In genomic region chr12:32754101-32754500, GRCh38 we compare ENCODE assay signal across 8 cellular contexts. TPM values are rescaled to one million over a fixed set of nuclear protein-coding genes. Genes with fewer than 3 reads are reported as not detected.
DNase-seq lines count a peak whose midpoint lies in the region; ATAC-seq, FAIRE-seq and TF ChIP-seq lines count a peak whose summit lies in the region.

No MANE protein-coding gene starts in this region.

- CTCF ChIA-PET in A549 (lab: Yijun Ruan, JAX), result interaction anchor here (0.6 to 4.8 kb wide), 10 partner anchors 9 to 1341 kb away, joined by 3 to 78 read pairs (median 8); partner anchors contain the start of genes ALG10 and FGD4
- CTCF ChIA-PET in HCT116 (lab: Charles Lee), result interaction anchor here (1.0 to 2.6 kb wide), 7 partner anchors 12 to 1268 kb away, joined by 3 to 44 read pairs (median 11); partner anchors contain the start of genes ALG10 and PKP2

- ATAC-seq in A549 (no peak), HCT116 (no peak), GM18517 (IDR thresholded peaks at IDR 0.05; ENCODE audit: unreplicated experiment) (no peak), HG02970 (IDR thresholded peaks at IDR 0.05; ENCODE audit: low FRiP score, unreplicated experiment) (no peak), HG02610 (IDR thresholded peaks at IDR 0.05; ENCODE audit: unreplicated experiment) (no peak), left colon (no peak)

- TF ChIP-seq CTCF in A549 (IDR thresholded peaks at IDR 0.05) (no peak), HCT116 (IDR thresholded peaks at IDR 0.05 in 2 of 3, conservative IDR thresholded peaks at IDR 0.05 in 1 of 3; ENCODE audit: borderline replicate concordance in 1 of 3, insufficient read depth in 1 of 3, low read depth in 2 of 3, low read length in 2 of 3) (no peak), kidney (IDR thresholded peaks at IDR 0.05; ENCODE audit: borderline replicate concordance, extremely low read depth, insufficient read depth) (no peak)

- peak overlapping the region; percentile 96 for H3K4me2 ChIP-seq in A549
- H3K4me2 ChIP-seq in HCT116 (ENCODE audit: low read length), result peak overlapping the region; percentile 86

- H3K4me1 ChIP-seq in A549 (peaks cover 13% of the 10 kb centered on the region), HCT116 (ENCODE audit: control insufficient read depth in 1 of 2, insufficient read depth in 2 of 2, low read length in 2 of 2) (peaks cover 6 to 15% of the 10 kb centered on the region in 2 experiments; a peak in 2 of 4 replicates), kidney (ENCODE audit: control insufficient read depth in 1 of 2, insufficient read depth in 1 of 2, low read depth in 1 of 2, low read length in 2 of 2) (peaks cover 11 to 13% of the 10 kb centered on the region in 2 donors)

- H3K36me3 ChIP-seq in HCT116 (ENCODE audit: control insufficient read depth in 1 of 2, insufficient read depth in 2 of 2, low read length in 2 of 2) (peaks cover 13 to 26% of the 10 kb centered on the region in 2 experiments), kidney (ENCODE audit: control insufficient read depth in 1 of 2, insufficient read depth in 2 of 2, low read length in 2 of 2) (peaks cover 8 to 17% of the 10 kb centered on the region in 2 donors)

- no peaks in the 10 kb centered on the region for H3K9me2 ChIP-seq in HCT116 (ENCODE audit: insufficient read depth)

- H3K4me3 ChIP-seq in A549 (peak overlapping the region; percentile 70), HCT116 (replicated peaks in 1 of 2; ENCODE audit: low read depth in 1 of 2, low read length in 2 of 2) (peak overlapping the region; percentile 98 to 99), kidney (ENCODE audit: low read length in 2 of 2) (peak overlapping the region; percentile 88 to 98)

- no peaks in the 10 kb centered on the region for H3K27me3 ChIP-seq in HCT116 (ENCODE audit: insufficient read depth, low read length)

- H3K4me1 Mint-ChIP-seq in activated naive CD8-positive, alpha-beta T cell treated with anti-CD3 and anti-CD28 coated beads for 36 hours, result peaks cover 20% of the 10 kb centered on the region

- no peak for TF ChIP-seq EP300 in A549 (IDR thresholded peaks at IDR 0.05)

- H3K27ac ChIP-seq in A549 (peak overlapping the region in 1 of 2 experiments; percentile 96; a peak in 4 of 6 replicates), HCT116 (ENCODE audit: low read depth, low read length) (no peak overlapping the region), kidney (ENCODE audit: low read depth in 2 of 2, low read length in 2 of 2) (no peak overlapping the region)

- H3K9ac ChIP-seq in HCT116 (ENCODE audit: low read length) (peak overlapping the region; percentile 98), kidney (ENCODE audit: low read length in 2 of 2) (no peak overlapping the region)

- FAIRE-seq in A549 (lab: Jason Lieb, UNC) (no peak), kidney (lab: Jason Lieb, UNC) (no peak)

- TF ChIP-seq RAD21 in A549 (conservative IDR thresholded peaks at IDR 0.05 in 1 of 2, IDR thresholded peaks at IDR 0.05 in 1 of 2) (no peak), HCT116 (IDR thresholded peaks at IDR 0.05; ENCODE audit: low read depth) (no peak)

- POLR2A ChIA-PET in A549 (lab: Yijun Ruan, JAX) (interaction anchor here (1.4 to 2.6 kb wide), 3 partner anchors 75 to 1268 kb away, joined by 7 to 38 read pairs (median 12); partner anchors contain the start of genes ALG10 and DNM1L), HCT116 (lab: Charles Lee) (interaction anchor here (1.1 kb wide), 1 partner anchor 354 kb away, joined by 4 read pairs; no protein-coding TSS in a partner anchor)

- DNase-seq in A549 (ENCODE audit: low read depth in 1 of 2, low spot score in 1 of 2) (no peak), HCT116 (ENCODE audit: low read depth, low spot score) (no peak), kidney (no peak), left colon (no peak)
- DNase-seq in activated naive CD8-positive, alpha-beta T cell treated with anti-CD3 and anti-CD28 coated beads for 36 hours, result no peak

- no peak for TF ChIP-seq POLR2A in A549 (IDR thresholded peaks at IDR 0.05; ENCODE audit: low read length)
- no peak for TF ChIP-seq POLR2A in HCT116 (IDR thresholded peaks at IDR 0.05; ENCODE audit: borderline replicate concordance, extremely low read depth, insufficient read depth, insufficient read length)

- no TSS peak for BruUV-seq in HCT116 (replicated peaks; lab: Mats Ljungman, UMichigan)

- RAD21 ChIA-PET in HCT116 (lab: Charles Lee; ENCODE audit: low non-redundant PET in 1 of 2, low total read pairs in 2 of 2, uncharacterized antibody in 2 of 2, unreplicated experiment in 2 of 2), result no interaction called here

- no peaks in the 10 kb centered on the region for H3K27me3 Mint-ChIP-seq in activated naive CD8-positive, alpha-beta T cell treated with anti-CD3 and anti-CD28 coated beads for 36 hours

- peaks cover 15% of the 10 kb centered on the region for H3K36me3 Mint-ChIP-seq in activated naive CD8-positive, alpha-beta T cell treated with anti-CD3 and anti-CD28 coated beads for 36 hours

- H3K27ac Mint-ChIP-seq in activated naive CD8-positive, alpha-beta T cell treated with anti-CD3 and anti-CD28 coated beads for 36 hours, result peak overlapping the region; percentile 78

- WGBS in A549 (ENCODE audit: missing lambda C conversion rate), result 74% methylated on average over 2 of the region's 2 CpGs

- H3K79me2 ChIP-seq in HCT116 (ENCODE audit: insufficient read depth, low read length), result peaks cover 42% of the 10 kb centered on the region

- intact Hi-C loops in HCT116 (cut with micrococcal nuclease) (loop anchor here (2.0 kb wide), 1 partner anchor 1101 kb away; no protein-coding TSS in a partner anchor), kidney (cut with DNase I) (no loop called here), left colon (cut with DNase I, micrococcal nuclease) (no loop called here)

- no peaks in the 10 kb centered on the region for H3K9me3 Mint-ChIP-seq in activated naive CD8-positive, alpha-beta T cell treated with anti-CD3 and anti-CD28 coated beads for 36 hours

- H2AFZ ChIP-seq in HCT116 (ENCODE audit: low read depth, low read length, poor library complexity, severe bottlenecking), result no peak overlapping the region

- H3K9me3 ChIP-seq in A549 (no peaks in the 10 kb centered on the region), HCT116 (ENCODE audit: control insufficient read depth in 1 of 2, insufficient read depth in 1 of 2, low read depth in 1 of 2, low read length in 2 of 2) (no peaks in the 10 kb centered on the region), kidney (ENCODE audit: control insufficient read depth in 1 of 2, low read length in 2 of 2) (no peaks in the 10 kb centered on the region)

- H3K4me3 Mint-ChIP-seq in activated naive CD8-positive, alpha-beta T cell treated with anti-CD3 and anti-CD28 coated beads for 36 hours, result peak overlapping the region; percentile 89

- H4K20me1 ChIP-seq in HCT116 (ENCODE audit: insufficient read depth), result no peaks in the 10 kb centered on the region

TF ChIP-seq in A549, 52 proteins besides CTCF, POLR2A, EP300 and RAD21 (continues in another document):
- TF ChIP-seq JUNB (IDR thresholded peaks at IDR 0.05) (no peak), HEYL (CRISPR knock-in tag; IDR thresholded peaks at IDR 0.05) (no peak), TP53 (CRISPR knock-in tag; IDR thresholded peaks at IDR 0.05) (no peak), EHF (CRISPR knock-in tag; IDR thresholded peaks at IDR 0.05) (no peak), RARB (CRISPR knock-in tag; IDR thresholded peaks at IDR 0.05) (no peak), KDM5A (IDR thresholded peaks at IDR 0.05) (no peak), E2F6 (IDR thresholded peaks at IDR 0.05; ENCODE audit: borderline replicate concordance, low read depth) (no peak)

TF ChIP-seq in HCT116, 20 proteins besides CTCF, POLR2A, EP300 and RAD21 (continues in another document):
- TF ChIP-seq TCF7L2 (IDR thresholded peaks at IDR 0.05; ENCODE audit: borderline replicate concordance, extremely low read depth, insufficient read depth, insufficient read length) (no peak), EZH2 (IDR thresholded peaks at IDR 0.05) (no peak), ZFX (IDR thresholded peaks at IDR 0.05) (no peak), SP1 (IDR thresholded peaks at IDR 0.05; ENCODE audit: low read depth) (no peak), ATF3 (IDR thresholded peaks at IDR 0.05) (no peak), ZBTB33 (IDR thresholded peaks at IDR 0.05; ENCODE audit: extremely low read depth, insufficient replicate concordance, low read length) (no peak), FOSL1 (IDR thresholded peaks at IDR 0.05; ENCODE audit: low read depth) (no peak), EZH2phosphoT487 (IDR thresholded peaks at IDR 0.05; ENCODE audit: borderline replicate concordance) (no peak), SRF (IDR thresholded peaks at IDR 0.05; ENCODE audit: low read depth) (no peak), ZNF274 (IDR thresholded peaks at IDR 0.05; ENCODE audit: low read depth, low read length) (no peak), EGR1 (IDR thresholded peaks at IDR 0.05; ENCODE audit: low read depth) (no peak)

RNA-seq across cellular contexts. Expression of gene YARS2, which starts 1.6 kb away (rescaled TPM):
- polyA plus RNA-seq in A549 (2011; rRNA removed) (39.2 and 43.2 TPM in 2 replicates), A549 (2017; fragmentation: RNase III; extraction: RNeasy Plus Mini Kit Qiagen cat#74134 plus additional on column Dnase treatment) (23.0 to 23.6 TPM (median 23.3 TPM) in 3 replicates), kidney (ENCODE audit: insufficient read depth, low read depth, low replicate concordance) (24.6 TPM)
- 23.8 and 31.4 TPM in 2 replicates for polyA plus RNA-seq in A549 (2012; cell fraction: cytosol; rRNA removed)
- polyA plus RNA-seq in A549 (2012; cell fraction: nucleus; rRNA removed), result 26.4 and 40.7 TPM in 2 replicates
- 17.4 and 21.2 TPM in 2 replicates for polyA minus RNA-seq in A549 (2011; rRNA and poly(A)+ RNA removed)
- total RNA-seq in HCT116 (2021; ENCODE audit: unreplicated experiment) (26.7 TPM), kidney (15.4 TPM), left colon (10 to 100 TPM; 13.4 to 14.9 TPM)
- polyA plus RNA-seq in HCT116 (2012), result 11.4 and 13.2 TPM in 2 replicates
- total RNA-seq in activated naive CD8-positive, alpha-beta T cell treated with anti-CD3 and anti-CD28 coated beads for 36 hours, result 10 to 100 TPM; 38.3 to 41.0 TPM
